19 cellular contexts compared by ENCODE assay signal in the genomic region with DNA sequence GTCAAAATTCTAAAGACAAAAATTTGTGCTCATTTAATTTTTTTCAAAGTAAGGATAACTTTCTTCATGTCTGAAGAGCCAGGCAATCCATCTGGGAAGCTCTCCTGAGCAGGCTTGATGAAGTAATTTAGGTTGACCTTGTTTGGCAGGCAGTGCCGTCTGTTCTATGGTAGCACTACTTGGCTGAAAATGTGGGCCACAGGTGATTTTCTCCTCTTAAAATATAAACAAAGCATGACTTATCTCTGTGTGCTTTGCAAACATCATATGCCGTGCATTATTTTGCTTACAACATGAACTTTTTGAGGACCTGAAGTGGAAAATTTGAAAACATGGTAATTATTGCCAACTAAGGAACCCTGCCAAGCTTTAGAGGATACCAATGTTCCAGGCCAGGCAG.
A peak's percentile ranks its signal among the peaks of the same experiment; 100 is the strongest.
DNase-seq lines count a peak whose midpoint lies in the region; ATAC-seq and TF ChIP-seq lines count a peak whose summit lies in the region.
"Had no signal": no experiment of that assay in that cellular context is flagged by ENCODE, and none has a peak within 500 bp of the region (broad histone marks: within the 10 kb centered on the region; RNA-seq: fewer than 3 reads in every experiment).

No MANE protein-coding gene starts in this region.

- no peaks in the 10 kb centered on the region for H3K79me2 ChIP-seq in PC-3 (ENCODE audit: low read length)

- TF ChIP-seq CTCF in PC-3 (conservative IDR thresholded peaks at IDR 0.05; ENCODE audit: low read depth, low read length) (no peak), left lung (IDR thresholded peaks at IDR 0.05) (no peak), spleen (IDR thresholded peaks at IDR 0.05 in 8 of 11, conservative IDR thresholded peaks at IDR 0.05 in 3 of 11) (no peak)

- BruUV-seq in PC-3 (replicated peaks; lab: Mats Ljungman, UMichigan) = no TSS peak

- TF ChIP-seq POLR2A in spleen (IDR thresholded peaks at IDR 0.05) = no peak

- H3K27ac ChIP-seq in PC-3 (ENCODE audit: low read length) (no peak overlapping the region), left lung (no peak overlapping the region), spleen (no peak overlapping the region)
- H3K27ac ChIP-seq: BLaER1 treated with 17β-estradiol and CSF1 and Interleukin-3, amounts not matched to agents 10 nM and 100 nM had no signal

- H3K4me3 ChIP-seq in PC-3 (ENCODE audit: low read length) = no peak overlapping the region
- H3K4me3 ChIP-seq in left lung = no peak overlapping the region
- H3K4me3 ChIP-seq in spleen = no peak overlapping the region
- H3K4me3 ChIP-seq: BLaER1 treated with 17β-estradiol and CSF1 and Interleukin-3, amounts not matched to agents 10 nM and 100 nM had no signal

- no peaks in the 10 kb centered on the region for H3K9me3 ChIP-seq in PC-3 (ENCODE audit: low read length)
- H3K9me3 ChIP-seq in left lung = no peaks in the 10 kb centered on the region
- no peaks in the 10 kb centered on the region for H3K9me3 ChIP-seq in spleen
- H3K9me3 ChIP-seq: BLaER1 treated with 17β-estradiol and CSF1 and Interleukin-3, amounts not matched to agents 10 nM and 100 nM had no signal

- no peak overlapping the region for H3K4me2 ChIP-seq in PC-3 (ENCODE audit: low read length)
- H3K4me2 ChIP-seq: BLaER1 treated with 17β-estradiol and CSF1 and Interleukin-3, amounts not matched to agents 10 nM and 100 nM had no signal

- intact Hi-C loops in PC-3 (cut with micrococcal nuclease) = loop anchor here (5.0 kb wide), 1 partner anchor 292 kb away; no protein-coding TSS in a partner anchor
- intact Hi-C loops in left lung (cut with DNase I) = no loop called here
- intact Hi-C loops in sciatic nerve (cut with DNase I) = no loop called here
- intact Hi-C loops in spleen (cut with DNase I; ENCODE audit: low total_unique reads) = no loop called here

- WGBS in spleen, 5 donors = 74 to 81% (median 80%) methylated on average over 2 of the region's 2 CpGs

- H3K4me1 ChIP-seq in PC-3 (ENCODE audit: insufficient read depth, low read length) (peaks cover 11% of the 10 kb centered on the region; the same call in 1 of the 2 replicates), left lung (no peaks in the 10 kb centered on the region), spleen (no peaks in the 10 kb centered on the region)
- H3K4me1 ChIP-seq: BLaER1 treated with 17β-estradiol and CSF1 and Interleukin-3, amounts not matched to agents 10 nM and 100 nM had no signal

- H3K9ac ChIP-seq in PC-3 (ENCODE audit: low read length) = no peak overlapping the region
- H3K9ac ChIP-seq: BLaER1 treated with 17β-estradiol and CSF1 and Interleukin-3, amounts not matched to agents 10 nM and 100 nM had no signal

- no peaks in the 10 kb centered on the region for H3K9me2 ChIP-seq in PC-3 (replicated peaks; ENCODE audit: low read length)

- H3K36me3 ChIP-seq in PC-3 (ENCODE audit: low read depth, low read length) (no peaks in the 10 kb centered on the region), left lung (no peaks in the 10 kb centered on the region), spleen (no peaks in the 10 kb centered on the region)
- H3K36me3 ChIP-seq: BLaER1 treated with 17β-estradiol and CSF1 and Interleukin-3, amounts not matched to agents 10 nM and 100 nM had no signal

- no peaks in the 10 kb centered on the region for H3F3A ChIP-seq in PC-3 (ENCODE audit: low read length, unreplicated experiment)

- peak; percentile 93 for ATAC-seq in PC-3
- ATAC-seq in left lung = peak; percentile 32
- no peak for ATAC-seq in HG02870 (IDR thresholded peaks at IDR 0.05; ENCODE audit: unreplicated experiment)
- no peak for ATAC-seq in sciatic nerve
- ATAC-seq: CD8-positive, alpha-beta T cell had no signal

- H2AFZ ChIP-seq in PC-3 (ENCODE audit: low read length) = 0 out of 2 replicates have a peak overlapping the region, but pooled peaks have one; percentile 23

- H4K20me1 ChIP-seq in PC-3 (ENCODE audit: low read length) = no peaks in the 10 kb centered on the region
- H4K20me1 ChIP-seq: BLaER1 treated with 17β-estradiol and CSF1 and Interleukin-3, amounts not matched to agents 10 nM and 100 nM had no signal

- POLR2A ChIA-PET in PC-3 (lab: Charles Lee; ENCODE audit: unreplicated experiment) = no interaction called here

- DNase-seq in COR-L47 (lab: John Stamatoyannopoulos, UW) = peak; percentile 66
- DNase-seq in DMS53 treated with DMSO at 0.1 percent for 48 hours (lab: John Stamatoyannopoulos, UW; ENCODE audit: unreplicated experiment) = peak; percentile 12
- DNase-seq in PC-3 = peak; percentile 37
- no peak for DNase-seq in left lung
- DNase-seq in nucleus accumbens (lab: John Stamatoyannopoulos, UW) = no peak
- DNase-seq in sciatic nerve (ENCODE audit: low spot score) = no peak
- DNase-seq in spleen = no peak
- DNase-seq: CD8-positive, alpha-beta T cell; DND-41; Karpas-422; MM.1S; NCI-H1092; NCI-H187 treated with DMSO at 0.1 percent for 48 hours; NCI-H2171; NCI-H526; NK-92 treated with Interleukin-12 subunit alpha and Interleukin-12 subunit beta, amount 100 ng/mL, for 24 hours; Right ventricle myocardium superior had no signal

- no peaks in the 10 kb centered on the region for H3K27me3 ChIP-seq in PC-3 (ENCODE audit: low read length)
- no peaks in the 10 kb centered on the region for H3K27me3 ChIP-seq in left lung
- H3K27me3 ChIP-seq in spleen (replicated peaks in 1 of 7) = no peaks in the 10 kb centered on the region
- H3K27me3 ChIP-seq: BLaER1 treated with 17β-estradiol and CSF1 and Interleukin-3, amounts not matched to agents 10 nM and 100 nM had no signal

- CTCF ChIA-PET in PC-3 (lab: Charles Lee) = no interaction called here

Comparison
In these comparisons a context has a peak if more than half of its experiments do, and no peak if none do; other contexts are left out.
1. DNase-seq: peak in COR-L47 (single experiment), DMS53 treated with DMSO at 0.1 percent for 48 hours (single experiment) and PC-3 (single experiment); none in left lung (0 of 2), nucleus accumbens (0 of 56), sciatic nerve (single experiment) and spleen (single experiment).
2. ATAC-seq: peak in PC-3 (single experiment) and left lung (single experiment); none in HG02870 (single experiment) and sciatic nerve (single experiment).